ENCODE assay signal across 13 cellular contexts in genomic region chr2:65030933-65031332, GRCh38. TPM values are rescaled to one million over a fixed set of nuclear protein-coding genes. Genes with fewer than 3 reads are reported as not detected.
DNase-seq lines count a peak whose midpoint lies in the region; ATAC-seq and TF ChIP-seq lines count a peak whose summit lies in the region.
"Had no signal": no experiment of that assay in that cellular context is flagged by ENCODE, and none has a peak within 500 bp of the region (broad histone marks: within the 10 kb centered on the region; RNA-seq: fewer than 3 reads in every experiment).

No MANE protein-coding gene starts in this region.

- no peaks in the 10 kb centered on the region for H3K79me2 ChIP-seq in H9 (ENCODE audit: insufficient read depth, low read length)

- no peak overlapping the region for H3K56ac ChIP-seq in H9 (ENCODE audit: insufficient read length, low read depth, low read length)

- ATAC-seq in WTC11 = no peak
- ATAC-seq in activated CD4-positive, CD25-positive, alpha-beta regulatory T cell treated with anti-CD3 and anti-CD28 coated beads, Interleukin-2, amount 50 U/mL, for 24 hours = no peak

- H2BK15ac ChIP-seq in H9 (ENCODE audit: low read depth, low read length) = no peak overlapping the region

- H3K4me3 Mint-ChIP-seq in H9 = peak overlapping the region in 1 of 2 experiments; percentile 11; a peak in 2 of 5 replicates
- peak overlapping the region; percentile 8; the same call in 1 of the 2 replicates for H3K4me3 Mint-ChIP-seq in WTC11
- H3K4me3 Mint-ChIP-seq: activated CD4-positive, alpha-beta memory T cell treated with anti-CD3 and anti-CD28 coated beads for 36 hours had no signal

- H3K36me3 ChIP-seq in GM06990 (ENCODE audit: control insufficient read depth, insufficient read depth, low read length) (no peaks in the 10 kb centered on the region), neutrophil (no peaks in the 10 kb centered on the region)
- H3K36me3 ChIP-seq: thoracic aorta had no signal

- no peak overlapping the region for H2BK5ac ChIP-seq in H9 (ENCODE audit: insufficient read length, low read length)

- H3K27ac Mint-ChIP-seq in H9 (no peak overlapping the region), WTC11 (peak overlapping the region; percentile 19)
- H3K27ac Mint-ChIP-seq: activated CD4-positive, alpha-beta memory T cell treated with anti-CD3 and anti-CD28 coated beads for 36 hours had no signal

- H3K14ac ChIP-seq in H9 (ENCODE audit: insufficient read depth, low read length) = no peak overlapping the region

- H2BK12ac ChIP-seq in H9 (ENCODE audit: insufficient read length, low read depth, low read length) = no peak overlapping the region

- peak overlapping the region; percentile 16 for H3K9ac ChIP-seq in H9 (ENCODE audit: extremely low read depth, insufficient read length, low read length)
- H3K9ac ChIP-seq: GM23248 had no signal

- H3K27me3 Mint-ChIP-seq in H9 (ENCODE audit: low read depth) = peaks cover 2% of the 10 kb centered on the region; the same call in 1 of the 2 replicates
- no peaks in the 10 kb centered on the region for H3K27me3 Mint-ChIP-seq in WTC11 (ENCODE audit: low read depth)
- H3K27me3 Mint-ChIP-seq: activated CD4-positive, alpha-beta memory T cell treated with anti-CD3 and anti-CD28 coated beads for 36 hours had no signal

- H3K4me3 ChIP-seq in GM06990 (replicated peaks; ENCODE audit: low read depth, low read length) = peak overlapping the region; percentile 28
- no peak overlapping the region for H3K4me3 ChIP-seq in neutrophil (ENCODE audit: low read depth in 1 of 2, low read length in 1 of 2)
- H3K4me3 ChIP-seq: GM23248 had no signal

- H2AFZ ChIP-seq in H9 (ENCODE audit: low read length) = no peak overlapping the region
- H2AFZ ChIP-seq: GM23248 had no signal

- no peaks in the 10 kb centered on the region for H3K9me3 Mint-ChIP-seq in H9
- H3K9me3 Mint-ChIP-seq in WTC11 = no peaks in the 10 kb centered on the region
- H3K9me3 Mint-ChIP-seq: activated CD4-positive, alpha-beta memory T cell treated with anti-CD3 and anti-CD28 coated beads for 36 hours had no signal

- no peak overlapping the region for H3K4ac ChIP-seq in H9 (ENCODE audit: low read depth, low read length)

- no peak overlapping the region for H2BK120ac ChIP-seq in H9 (ENCODE audit: low read depth, low read length, poor library complexity, severe bottlenecking)

- H3K27ac ChIP-seq in H9 (ENCODE audit: insufficient read length, low read depth, low read length) (no peak overlapping the region), neutrophil (peak overlapping the region; percentile 19)
- H3K27ac ChIP-seq: GM23248, RWPE1, thoracic aorta had no signal

- no peaks in the 10 kb centered on the region for H3K79me1 ChIP-seq in H9 (ENCODE audit: insufficient read depth, low read depth, low read length, poor library complexity, severe bottlenecking)

- no peaks in the 10 kb centered on the region for H3K9me3 ChIP-seq in H9 (ENCODE audit: control insufficient read depth, low read depth, low read length)
- H3K9me3 ChIP-seq in neutrophil = no peaks in the 10 kb centered on the region
- H3K9me3 ChIP-seq: thoracic aorta had no signal

- no peak overlapping the region for H4K91ac ChIP-seq in H9 (ENCODE audit: insufficient read length, low read depth, low read length)

- TF ChIP-seq CTCF in GM06990 (IDR thresholded peaks at IDR 0.05; ENCODE audit: insufficient read depth, low read length, poor library complexity, severe bottlenecking) (no peak), H9 (conservative IDR thresholded peaks at IDR 0.05) (no peak), WTC11 (IDR thresholded peaks at IDR 0.05) (no peak), neutrophil (IDR thresholded peaks at IDR 0.05) (no peak)

- H3K4me1 Mint-ChIP-seq in H9 (peaks cover 26 to 27% of the 10 kb centered on the region in 2 experiments), WTC11 (peaks cover 36% of the 10 kb centered on the region)

- POLR2A ChIA-PET in WTC11 (lab: Charles Lee) = interaction anchor here (1.6 kb wide), 1 partner anchor 25 kb away, joined by 4 read pairs; the partner anchor contains the start of gene CEP68

- H3K36me3 Mint-ChIP-seq in H9 (ENCODE audit: insufficient read depth in 1 of 3, low read depth in 3 of 3) (peaks cover 0 to 5% (median 0%) of the 10 kb centered on the region in 3 experiments; a peak in 1 of 7 replicates), WTC11 (peaks cover 6% of the 10 kb centered on the region; the same call in 1 of the 2 replicates)
- H3K36me3 Mint-ChIP-seq: activated CD4-positive, alpha-beta memory T cell treated with anti-CD3 and anti-CD28 coated beads for 36 hours had no signal

- H4K8ac ChIP-seq in H9 (replicated peaks; ENCODE audit: insufficient read length, low read depth, low read length) = no peak overlapping the region

- no peak overlapping the region for H4K5ac ChIP-seq in H9 (ENCODE audit: insufficient read length, low read depth, low read length)

- DNase-seq in GM06990 (ENCODE audit: extremely low read depth, insufficient read length) = no peak
- DNase-seq in H9 = no peak
- no peak for DNase-seq in WTC11 (ENCODE audit: low spot score)
- no peak for DNase-seq in central memory CD4-positive, alpha-beta T cell
- DNase-seq in iPS-NIHi7 (ENCODE audit: extremely low spot score) = no peak
- DNase-seq: GM23248, NCI-H1694 treated with DMSO at 0.1 percent for 48 hours, retina had no signal

- no peaks in the 10 kb centered on the region for H3K23me2 ChIP-seq in H9 (ENCODE audit: insufficient read length, low read depth, low read length, poor library complexity, severe bottlenecking)

- H3K4me2 ChIP-seq in H9 (ENCODE audit: insufficient read depth, insufficient read length, low read length) = peak overlapping the region; percentile 23

- no peak overlapping the region for H3K23ac ChIP-seq in H9 (ENCODE audit: insufficient read length, low read depth, low read length)

- H2BK20ac ChIP-seq in H9 (ENCODE audit: low read depth, low read length, poor library complexity, severe bottlenecking) = no peak overlapping the region

- H4K20me1 ChIP-seq in H9 (ENCODE audit: control insufficient read depth, insufficient read depth, insufficient read length) = no peaks in the 10 kb centered on the region

- no peak overlapping the region for H3T11ph ChIP-seq in H9 (ENCODE audit: low read length)

- CTCF ChIA-PET in WTC11 (lab: Charles Lee) = interaction anchor here (0.7 to 3.4 kb wide), 15 partner anchors 9 to 156 kb away, joined by 3 to 39 read pairs (median 4); no protein-coding TSS in a partner anchor

- H2AK5ac ChIP-seq in H9 (ENCODE audit: insufficient read length, low read length) = no peak overlapping the region

- WGBS in H9 (ENCODE audit: extremely low coverage, insufficient read length, low lambda C conversion rate) = no CpG with 5 or more reads among the region's 3 CpGs

- H3K18ac ChIP-seq in H9 (ENCODE audit: insufficient read length, low read depth, low read length) = no peak overlapping the region

- H3K4me1 ChIP-seq in H9 (ENCODE audit: insufficient read depth, low read length) (peaks cover 8% of the 10 kb centered on the region), neutrophil (ENCODE audit: control insufficient read depth in 1 of 2, insufficient read depth in 1 of 2, low read depth in 1 of 2, low read length in 1 of 2) (peaks cover 16 to 29% of the 10 kb centered on the region in 2 experiments)

- H3K27me3 ChIP-seq in GM06990 (replicated peaks; ENCODE audit: control insufficient read depth, insufficient read depth, low read length) (no peaks in the 10 kb centered on the region), H9 (ENCODE audit: insufficient read depth, low read length) (no peaks in the 10 kb centered on the region), neutrophil (no peaks in the 10 kb centered on the region)

TF ChIP-seq in WTC11, 78 proteins besides CTCF, POLR2A, EP300 and RAD21 (continues in another document):
- TF ChIP-seq, protein P1, sequence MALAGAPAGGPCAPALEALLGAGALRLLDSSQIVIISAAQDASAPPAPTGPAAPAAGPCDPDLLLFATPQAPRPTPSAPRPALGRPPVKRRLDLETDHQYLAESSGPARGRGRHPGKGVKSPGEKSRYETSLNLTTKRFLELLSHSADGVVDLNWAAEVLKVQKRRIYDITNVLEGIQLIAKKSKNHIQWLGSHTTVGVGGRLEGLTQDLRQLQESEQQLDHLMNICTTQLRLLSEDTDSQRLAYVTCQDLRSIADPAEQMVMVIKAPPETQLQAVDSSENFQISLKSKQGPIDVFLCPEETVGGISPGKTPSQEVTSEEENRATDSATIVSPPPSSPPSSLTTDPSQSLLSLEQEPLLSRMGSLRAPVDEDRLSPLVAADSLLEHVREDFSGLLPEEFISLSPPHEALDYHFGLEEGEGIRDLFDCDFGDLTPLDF (CRISPR knock-in tag; IDR thresholded peaks at IDR 0.05) = no peak
- no peak for TF ChIP-seq ATF2 (CRISPR knock-in tag; IDR thresholded peaks at IDR 0.05; ENCODE audit: borderline replicate concordance, low read depth)
- no peak for TF ChIP-seq PREB (CRISPR knock-in tag; IDR thresholded peaks at IDR 0.05; ENCODE audit: borderline replicate concordance)
- no peak for TF ChIP-seq IRF2 (CRISPR knock-in tag; IDR thresholded peaks at IDR 0.05; ENCODE audit: borderline replicate concordance, low read depth)
- no peak for TF ChIP-seq ZNF263 (CRISPR knock-in tag; IDR thresholded peaks at IDR 0.05; ENCODE audit: low read depth)
- no peak for TF ChIP-seq NR2C2 (CRISPR knock-in tag; IDR thresholded peaks at IDR 0.05)
- TF ChIP-seq SOX15 (CRISPR knock-in tag; IDR thresholded peaks at IDR 0.05) = no peak

RNA-seq across cellular contexts. Expression of gene CEP68, which starts 25.3 kb away (rescaled TPM):
- total RNA-seq in H9 (2021) = 18.5 and 20.2 TPM in 2 replicates
- total RNA-seq in WTC11 (2021) = 14.6 to 16.7 TPM (median 15.3 TPM) in 3 replicates

RNA-seq across cellular contexts. Expression of gene SLC1A4, which starts 41.7 kb away (rescaled TPM):
- total RNA-seq in H9 (2021) (1.1 and 1.9 TPM in 2 replicates), WTC11 (2021) (0.73 to 1.6 TPM (median 0.80 TPM) in 3 replicates)
